ENCODE assay signal across 10 cellular contexts in genomic region chr2:101762451-101763171, GRCh38.
A peak's percentile ranks its signal among the peaks of the same experiment; 100 is the strongest.
DNase-seq lines count a peak whose midpoint lies in the region; ATAC-seq, FAIRE-seq and TF ChIP-seq lines count a peak whose summit lies in the region.
"Had no signal": no experiment of that assay in that cellular context is flagged by ENCODE, and none has a peak within 500 bp of the region (broad histone marks: within the 10 kb centered on the region; RNA-seq: fewer than 3 reads in every experiment).

No MANE protein-coding gene starts in this region.

- no peaks in the 10 kb centered on the region for H3K9me3 ChIP-seq in CD8-positive, alpha-beta memory T cell (ENCODE audit: low read length)
- H3K9me3 ChIP-seq in cardiac muscle cell (ENCODE audit: low read depth): no peaks in the 10 kb centered on the region
- no peaks in the 10 kb centered on the region for H3K9me3 ChIP-seq in pancreas
- H3K9me3 ChIP-seq: adrenal gland had no signal

- 68 to 78% methylated on average over 4 of the region's 4 CpGs for WGBS in pancreas, 2 donors

- H3K36me3 Mint-ChIP-seq in CD8-positive, alpha-beta memory T cell: no peaks in the 10 kb centered on the region

- no peak overlapping the region for H3K4me3 Mint-ChIP-seq in CD8-positive, alpha-beta memory T cell

- no peak for DNase-seq in CD8-positive, alpha-beta memory T cell
- DNase-seq in SK-MEL-5 (ENCODE audit: low read depth, low spot score): peak; percentile 97
- DNase-seq in cardiac muscle cell (ENCODE audit: low read depth in 1 of 2, low spot score in 1 of 2): peak in 1 of 2 donors; percentile 51
- DNase-seq in pancreas: no peak
- DNase-seq in HTR-8/SVneo (ENCODE audit: insufficient read length, low spot score): no peak
- no peak for DNase-seq in GDM1 (lab: John Stamatoyannopoulos, UW)
- DNase-seq: activated CD4-positive, CD25-positive, alpha-beta regulatory T cell treated with anti-CD3 and anti-CD28 coated beads, Interleukin-2, amount 50 U/mL, for 72 hours; adrenal gland had no signal

- peaks cover 63% of the 10 kb centered on the region for H3K4me1 ChIP-seq in CD8-positive, alpha-beta memory T cell (ENCODE audit: insufficient read depth, low read length)
- peaks cover 44% of the 10 kb centered on the region for H3K4me1 ChIP-seq in cardiac muscle cell (ENCODE audit: low read depth)
- H3K4me1 ChIP-seq in pancreas: peaks cover 0 to 22% (median 12%) of the 10 kb centered on the region in 3 donors

- in situ Hi-C loops in SK-MEL-5 (cut with HindIII; ENCODE audit: low pct_unique_long_range_greater_than_20kb, low sequenced_read_pairs): no loop called here

- FAIRE-seq in pancreas (lab: Jason Lieb, UNC): no peak
- no peak for FAIRE-seq in HTR-8/SVneo (lab: Jason Lieb, UNC)

- H3K27ac ChIP-seq in CD8-positive, alpha-beta memory T cell (ENCODE audit: low read depth, low read length): no peak overlapping the region
- H3K27ac ChIP-seq in cardiac muscle cell: peak overlapping the region; percentile 84
- H3K27ac ChIP-seq in pancreas: no peak overlapping the region

- intact Hi-C loops in pancreas (cut with DNase I): no loop called here

- no peaks in the 10 kb centered on the region for H3K36me3 ChIP-seq in CD8-positive, alpha-beta memory T cell (ENCODE audit: insufficient read depth, low read length)
- H3K36me3 ChIP-seq in cardiac muscle cell (no peaks in the 10 kb centered on the region), pancreas (no peaks in the 10 kb centered on the region)
- H3K36me3 ChIP-seq: adrenal gland had no signal

- no peak overlapping the region for H3K4me3 ChIP-seq in CD8-positive, alpha-beta memory T cell (ENCODE audit: low read length)
- H3K4me3 ChIP-seq in cardiac muscle cell (no peak overlapping the region), pancreas (no peak overlapping the region)
- H3K4me3 ChIP-seq: adrenal gland had no signal

- H3K4me1 Mint-ChIP-seq in CD8-positive, alpha-beta memory T cell: peaks cover 64 to 81% (median 77%) of the 10 kb centered on the region in 3 donors

- ATAC-seq in pancreas (peak in 3 of 4 donors; percentile 21 to 24 (median 22)), GM21786 (IDR thresholded peaks at IDR 0.05; ENCODE audit: unreplicated experiment) (no peak), GM21447 (IDR thresholded peaks at IDR 0.05; ENCODE audit: unreplicated experiment) (no peak)

- no peaks in the 10 kb centered on the region for H3K27me3 Mint-ChIP-seq in CD8-positive, alpha-beta memory T cell

- CTCF ChIA-PET in CD8-positive, alpha-beta memory T cell (lab: Charles Lee): interaction anchor here (1.0 kb wide), 1 partner anchor 8 kb away, joined by 3 read pairs; no protein-coding TSS in a partner anchor

- no peaks in the 10 kb centered on the region for H3K9me3 Mint-ChIP-seq in CD8-positive, alpha-beta memory T cell

- peak overlapping the region in 5 of 8 donors; percentile 33 to 60 (median 40) for H3K27ac Mint-ChIP-seq in CD8-positive, alpha-beta memory T cell

- POLR2A ChIA-PET in CD8-positive, alpha-beta memory T cell (lab: Charles Lee): no interaction called here

- TF ChIP-seq CTCF in cardiac muscle cell (IDR thresholded peaks at IDR 0.05; ENCODE audit: low read depth, low read length): no peak
- no peak for TF ChIP-seq CTCF in pancreas (IDR thresholded peaks at IDR 0.05)

- no peaks in the 10 kb centered on the region for H3K27me3 ChIP-seq in CD8-positive, alpha-beta memory T cell (ENCODE audit: insufficient read depth, low read length, poor library complexity, severe bottlenecking)
- H3K27me3 ChIP-seq in cardiac muscle cell (no peaks in the 10 kb centered on the region), pancreas (no peaks in the 10 kb centered on the region)
- H3K27me3 ChIP-seq: adrenal gland had no signal

Comparison
In these comparisons a context has a peak if more than half of its experiments do, and no peak if none do; other contexts are left out.
1. ATAC-seq: peak in pancreas (3 of 4); none in GM21786 (single experiment) and GM21447 (single experiment).